Comparison of ENCODE assay signal across 1 cellular context in the genomic region with DNA sequence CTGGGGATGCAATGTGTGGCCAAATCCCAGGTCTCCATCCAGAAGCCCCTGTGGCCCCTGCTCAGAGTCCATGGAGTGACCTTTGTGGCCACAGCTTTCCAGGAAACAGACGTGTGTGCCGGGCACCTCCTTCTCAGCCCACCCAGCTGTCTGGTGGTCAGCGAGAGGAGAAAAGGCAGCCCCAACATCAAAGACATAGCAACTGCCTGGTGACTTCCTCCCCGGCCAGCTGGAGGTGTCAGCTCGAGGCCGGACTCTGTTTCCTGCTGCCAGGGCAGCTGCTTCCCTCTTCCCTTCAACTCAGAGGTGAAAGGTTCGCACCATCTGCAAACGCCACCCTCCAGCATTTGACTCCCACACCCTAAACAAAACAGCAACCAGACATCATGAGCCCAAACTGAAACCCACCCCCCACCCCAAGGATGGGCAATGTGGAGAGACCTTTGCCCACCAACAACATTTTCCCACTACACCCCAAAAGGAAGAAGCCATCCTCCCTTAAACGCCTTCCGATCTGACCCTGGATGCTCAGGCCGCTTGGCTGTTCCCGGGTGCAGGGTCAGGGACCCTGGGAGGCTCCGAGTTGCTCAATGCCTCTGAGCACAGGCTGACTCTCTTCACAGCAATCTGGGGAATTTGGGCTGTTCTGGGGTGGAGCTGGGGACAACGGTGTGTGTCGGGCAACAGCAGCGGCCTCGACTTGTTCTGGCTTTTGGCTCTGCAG.
TF ChIP-seq lines count a peak whose summit lies in the region.

No MANE protein-coding gene starts in this region.

TF ChIP-seq in GM23338, 12 proteins besides CTCF, POLR2A, EP300 and RAD21 (continued from another document):
- TF ChIP-seq, protein P1, sequence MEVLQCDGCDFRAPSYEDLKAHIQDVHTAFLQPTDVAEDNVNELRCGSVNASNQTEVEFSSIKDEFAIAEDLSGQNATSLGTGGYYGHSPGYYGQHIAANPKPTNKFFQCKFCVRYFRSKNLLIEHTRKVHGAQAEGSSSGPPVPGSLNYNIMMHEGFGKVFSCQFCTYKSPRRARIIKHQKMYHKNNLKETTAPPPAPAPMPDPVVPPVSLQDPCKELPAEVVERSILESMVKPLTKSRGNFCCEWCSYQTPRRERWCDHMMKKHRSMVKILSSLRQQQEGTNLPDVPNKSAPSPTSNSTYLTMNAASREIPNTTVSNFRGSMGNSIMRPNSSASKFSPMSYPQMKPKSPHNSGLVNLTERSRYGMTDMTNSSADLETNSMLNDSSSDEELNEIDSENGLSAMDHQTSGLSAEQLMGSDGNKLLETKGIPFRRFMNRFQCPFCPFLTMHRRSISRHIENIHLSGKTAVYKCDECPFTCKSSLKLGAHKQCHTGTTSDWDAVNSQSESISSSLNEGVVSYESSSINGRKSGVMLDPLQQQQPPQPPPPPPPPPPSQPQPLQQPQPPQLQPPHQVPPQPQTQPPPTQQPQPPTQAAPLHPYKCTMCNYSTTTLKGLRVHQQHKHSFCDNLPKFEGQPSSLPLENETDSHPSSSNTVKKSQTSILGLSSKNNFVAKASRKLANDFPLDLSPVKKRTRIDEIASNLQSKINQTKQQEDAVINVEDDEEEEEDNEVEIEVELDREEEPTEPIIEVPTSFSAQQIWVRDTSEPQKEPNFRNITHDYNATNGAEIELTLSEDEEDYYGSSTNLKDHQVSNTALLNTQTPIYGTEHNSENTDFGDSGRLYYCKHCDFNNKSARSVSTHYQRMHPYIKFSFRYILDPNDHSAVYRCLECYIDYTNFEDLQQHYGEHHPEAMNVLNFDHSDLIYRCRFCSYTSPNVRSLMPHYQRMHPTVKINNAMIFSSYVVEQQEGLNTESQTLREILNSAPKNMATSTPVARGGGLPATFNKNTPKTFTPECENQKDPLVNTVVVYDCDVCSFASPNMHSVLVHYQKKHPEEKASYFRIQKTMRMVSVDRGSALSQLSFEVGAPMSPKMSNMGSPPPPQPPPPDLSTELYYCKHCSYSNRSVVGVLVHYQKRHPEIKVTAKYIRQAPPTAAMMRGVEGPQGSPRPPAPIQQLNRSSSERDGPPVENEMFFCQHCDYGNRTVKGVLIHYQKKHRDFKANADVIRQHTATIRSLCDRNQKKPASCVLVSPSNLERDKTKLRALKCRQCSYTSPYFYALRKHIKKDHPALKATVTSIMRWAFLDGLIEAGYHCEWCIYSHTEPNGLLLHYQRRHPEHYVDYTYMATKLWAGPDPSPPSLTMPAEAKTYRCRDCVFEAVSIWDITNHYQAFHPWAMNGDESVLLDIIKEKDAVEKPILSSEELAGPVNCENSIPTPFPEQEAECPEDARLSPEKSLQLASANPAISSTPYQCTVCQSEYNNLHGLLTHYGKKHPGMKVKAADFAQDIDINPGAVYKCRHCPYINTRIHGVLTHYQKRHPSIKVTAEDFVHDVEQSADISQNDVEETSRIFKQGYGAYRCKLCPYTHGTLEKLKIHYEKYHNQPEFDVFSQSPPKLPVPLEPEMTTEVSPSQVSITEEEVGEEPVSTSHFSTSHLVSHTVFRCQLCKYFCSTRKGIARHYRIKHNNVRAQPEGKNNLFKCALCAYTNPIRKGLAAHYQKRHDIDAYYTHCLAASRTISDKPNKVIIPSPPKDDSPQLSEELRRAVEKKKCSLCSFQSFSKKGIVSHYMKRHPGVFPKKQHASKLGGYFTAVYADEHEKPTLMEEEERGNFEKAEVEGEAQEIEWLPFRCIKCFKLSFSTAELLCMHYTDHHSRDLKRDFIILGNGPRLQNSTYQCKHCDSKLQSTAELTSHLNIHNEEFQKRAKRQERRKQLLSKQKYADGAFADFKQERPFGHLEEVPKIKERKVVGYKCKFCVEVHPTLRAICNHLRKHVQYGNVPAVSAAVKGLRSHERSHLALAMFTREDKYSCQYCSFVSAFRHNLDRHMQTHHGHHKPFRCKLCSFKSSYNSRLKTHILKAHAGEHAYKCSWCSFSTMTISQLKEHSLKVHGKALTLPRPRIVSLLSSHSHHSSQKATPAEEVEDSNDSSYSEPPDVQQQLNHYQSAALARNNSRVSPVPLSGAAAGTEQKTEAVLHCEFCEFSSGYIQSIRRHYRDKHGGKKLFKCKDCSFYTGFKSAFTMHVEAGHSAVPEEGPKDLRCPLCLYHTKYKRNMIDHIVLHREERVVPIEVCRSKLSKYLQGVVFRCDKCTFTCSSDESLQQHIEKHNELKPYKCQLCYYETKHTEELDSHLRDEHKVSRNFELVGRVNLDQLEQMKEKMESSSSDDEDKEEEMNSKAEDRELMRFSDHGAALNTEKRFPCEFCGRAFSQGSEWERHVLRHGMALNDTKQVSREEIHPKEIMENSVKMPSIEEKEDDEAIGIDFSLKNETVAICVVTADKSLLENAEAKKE (CRISPR knock-in tag; IDR thresholded peaks at IDR 0.05), result no peak
- TF ChIP-seq STAT1 (IDR thresholded peaks at IDR 0.05; ENCODE audit: unreplicated experiment) (no peak), CREB1 (CRISPR knock-in tag; IDR thresholded peaks at IDR 0.05; ENCODE audit: low read depth) (no peak), NANOG (IDR thresholded peaks at IDR 0.05; ENCODE audit: borderline replicate concordance) (no peak), EZH2phosphoT487 (IDR thresholded peaks at IDR 0.05; ENCODE audit: unreplicated experiment) (no peak), EZH2 (IDR thresholded peaks at IDR 0.05; ENCODE audit: low read depth, unreplicated experiment) (no peak), ZNF331 (CRISPR knock-in tag; IDR thresholded peaks at IDR 0.05; ENCODE audit: low read depth) (no peak), JUNB (IDR thresholded peaks at IDR 0.05; ENCODE audit: unreplicated experiment) (no peak)
- TF ChIP-seq, protein P2, sequence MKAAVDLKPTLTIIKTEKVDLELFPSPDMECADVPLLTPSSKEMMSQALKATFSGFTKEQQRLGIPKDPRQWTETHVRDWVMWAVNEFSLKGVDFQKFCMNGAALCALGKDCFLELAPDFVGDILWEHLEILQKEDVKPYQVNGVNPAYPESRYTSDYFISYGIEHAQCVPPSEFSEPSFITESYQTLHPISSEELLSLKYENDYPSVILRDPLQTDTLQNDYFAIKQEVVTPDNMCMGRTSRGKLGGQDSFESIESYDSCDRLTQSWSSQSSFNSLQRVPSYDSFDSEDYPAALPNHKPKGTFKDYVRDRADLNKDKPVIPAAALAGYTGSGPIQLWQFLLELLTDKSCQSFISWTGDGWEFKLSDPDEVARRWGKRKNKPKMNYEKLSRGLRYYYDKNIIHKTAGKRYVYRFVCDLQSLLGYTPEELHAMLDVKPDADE (IDR thresholded peaks at IDR 0.05), result no peak
- TF ChIP-seq, protein P3, sequence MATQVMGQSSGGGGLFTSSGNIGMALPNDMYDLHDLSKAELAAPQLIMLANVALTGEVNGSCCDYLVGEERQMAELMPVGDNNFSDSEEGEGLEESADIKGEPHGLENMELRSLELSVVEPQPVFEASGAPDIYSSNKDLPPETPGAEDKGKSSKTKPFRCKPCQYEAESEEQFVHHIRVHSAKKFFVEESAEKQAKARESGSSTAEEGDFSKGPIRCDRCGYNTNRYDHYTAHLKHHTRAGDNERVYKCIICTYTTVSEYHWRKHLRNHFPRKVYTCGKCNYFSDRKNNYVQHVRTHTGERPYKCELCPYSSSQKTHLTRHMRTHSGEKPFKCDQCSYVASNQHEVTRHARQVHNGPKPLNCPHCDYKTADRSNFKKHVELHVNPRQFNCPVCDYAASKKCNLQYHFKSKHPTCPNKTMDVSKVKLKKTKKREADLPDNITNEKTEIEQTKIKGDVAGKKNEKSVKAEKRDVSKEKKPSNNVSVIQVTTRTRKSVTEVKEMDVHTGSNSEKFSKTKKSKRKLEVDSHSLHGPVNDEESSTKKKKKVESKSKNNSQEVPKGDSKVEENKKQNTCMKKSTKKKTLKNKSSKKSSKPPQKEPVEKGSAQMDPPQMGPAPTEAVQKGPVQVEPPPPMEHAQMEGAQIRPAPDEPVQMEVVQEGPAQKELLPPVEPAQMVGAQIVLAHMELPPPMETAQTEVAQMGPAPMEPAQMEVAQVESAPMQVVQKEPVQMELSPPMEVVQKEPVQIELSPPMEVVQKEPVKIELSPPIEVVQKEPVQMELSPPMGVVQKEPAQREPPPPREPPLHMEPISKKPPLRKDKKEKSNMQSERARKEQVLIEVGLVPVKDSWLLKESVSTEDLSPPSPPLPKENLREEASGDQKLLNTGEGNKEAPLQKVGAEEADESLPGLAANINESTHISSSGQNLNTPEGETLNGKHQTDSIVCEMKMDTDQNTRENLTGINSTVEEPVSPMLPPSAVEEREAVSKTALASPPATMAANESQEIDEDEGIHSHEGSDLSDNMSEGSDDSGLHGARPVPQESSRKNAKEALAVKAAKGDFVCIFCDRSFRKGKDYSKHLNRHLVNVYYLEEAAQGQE (IDR thresholded peaks at IDR 0.05; ENCODE audit: unreplicated experiment), result no peak
TF ChIP-seq in GM23338: peak in this region for 0.
